ENCODE assay signal across 16 cellular contexts in the genomic region with DNA sequence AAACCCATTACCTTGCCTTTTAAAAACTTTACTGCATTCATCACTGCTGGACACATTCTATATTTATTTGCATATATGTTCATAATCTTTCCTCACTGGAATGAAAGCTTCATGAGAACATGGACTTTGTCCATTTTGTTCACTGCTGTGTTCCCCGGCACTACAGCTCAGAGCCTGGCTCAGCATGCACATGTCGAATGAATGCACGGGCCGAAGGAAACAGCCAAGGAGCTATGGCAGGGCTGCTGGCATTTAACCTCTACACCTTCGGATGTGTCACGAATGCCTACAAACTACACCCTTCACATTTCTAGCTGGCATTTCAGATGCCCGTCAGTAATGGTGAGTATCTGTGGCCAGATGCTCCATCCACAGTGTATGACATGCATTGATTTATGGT. TPM values are rescaled to one million over a fixed set of nuclear protein-coding genes. Genes with fewer than 3 reads are reported as not detected.
A peak's percentile ranks its signal among the peaks of the same experiment; 100 is the strongest.
DNase-seq lines count a peak whose midpoint lies in the region; ATAC-seq and FAIRE-seq lines count a peak whose summit lies in the region.
"Had no signal": no experiment of that assay in that cellular context is flagged by ENCODE, and none has a peak within 500 bp of the region (broad histone marks: within the 10 kb centered on the region; RNA-seq: fewer than 3 reads in every experiment).

No MANE protein-coding gene starts in this region.

- no peak for ATAC-seq in activated naive CD8-positive, alpha-beta T cell treated with anti-CD3 and anti-CD28 coated beads, Interleukin-2, amount 10 ng/mL, durations not matched to agents 7 days and 5 days (ENCODE audit: low read depth)
- no peak for ATAC-seq in natural killer cell treated with Interleukin-12 subunit alpha and Interleukin-12 subunit beta and Interleukin-15 and Interleukin-18, amount 100 ng/mL, for 72 hours
- ATAC-seq in HG02981 (IDR thresholded peaks at IDR 0.05; ENCODE audit: unreplicated experiment) (no peak), GM21717 (IDR thresholded peaks at IDR 0.05; ENCODE audit: unreplicated experiment) (no peak)

- no peak for FAIRE-seq in HTR-8/SVneo (lab: Jason Lieb, UNC)

- H3K27me3 Mint-ChIP-seq in activated naive CD8-positive, alpha-beta T cell treated with anti-CD3 and anti-CD28 coated beads, Interleukin-2, amount 10 ng/mL, durations not matched to agents 7 days and 5 days: no peaks in the 10 kb centered on the region
- H3K27me3 Mint-ChIP-seq in natural killer cell treated with Interleukin-12 subunit alpha and Interleukin-12 subunit beta and Interleukin-15 and Interleukin-18, amount 100 ng/mL, for 72 hours: no peaks in the 10 kb centered on the region

- peaks cover 18% of the 10 kb centered on the region for H3K36me3 ChIP-seq in KOPT-K1 (ENCODE audit: insufficient read depth, low read length)
- H3K36me3 ChIP-seq: HAP-1, ovary had no signal

- DNase-seq in NCI-H2227 (lab: John Stamatoyannopoulos, UW; ENCODE audit: unreplicated experiment) (peak; percentile 39), NCI-H2227 treated with DMSO at 0.1 percent for 48 hours (lab: John Stamatoyannopoulos, UW) (no peak), HTR-8/SVneo (ENCODE audit: insufficient read length, low spot score) (no peak)
- DNase-seq in activated naive CD8-positive, alpha-beta T cell treated with anti-CD3 and anti-CD28 coated beads, Interleukin-2, amount 10 ng/mL, durations not matched to agents 7 days and 5 days: no peak
- DNase-seq in natural killer cell treated with Interleukin-12 subunit alpha and Interleukin-12 subunit beta and Interleukin-15 and Interleukin-18, amount 100 ng/mL, for 72 hours (ENCODE audit: low spot score): no peak
- DNase-seq: 8988T, amygdala, cortex of kidney, Kasumi-1, NCI-H146, NCI-H774, ovary had no signal

- no peaks in the 10 kb centered on the region for H3K9me3 ChIP-seq in KOPT-K1 (ENCODE audit: insufficient read depth, low read length, poor library complexity, severe bottlenecking)
- H3K9me3 ChIP-seq: HAP-1, ovary had no signal

- peak overlapping the region; percentile 56 for H3K27ac Mint-ChIP-seq in activated naive CD8-positive, alpha-beta T cell treated with anti-CD3 and anti-CD28 coated beads, Interleukin-2, amount 10 ng/mL, durations not matched to agents 7 days and 5 days
- peak overlapping the region; percentile 48 to 49 for H3K27ac Mint-ChIP-seq in natural killer cell treated with Interleukin-12 subunit alpha and Interleukin-12 subunit beta and Interleukin-15 and Interleukin-18, amount 100 ng/mL, for 72 hours

- peaks cover 36% of the 10 kb centered on the region for H3K36me3 Mint-ChIP-seq in activated naive CD8-positive, alpha-beta T cell treated with anti-CD3 and anti-CD28 coated beads, Interleukin-2, amount 10 ng/mL, durations not matched to agents 7 days and 5 days
- peaks cover 18% of the 10 kb centered on the region for H3K36me3 Mint-ChIP-seq in natural killer cell treated with Interleukin-12 subunit alpha and Interleukin-12 subunit beta and Interleukin-15 and Interleukin-18, amount 100 ng/mL, for 72 hours

- H3K27ac ChIP-seq in KOPT-K1 (ENCODE audit: low read depth, low read length, poor library complexity, severe bottlenecking): peak overlapping the region; percentile 63
- H3K27ac ChIP-seq: ovary had no signal

- peaks cover 51% of the 10 kb centered on the region for H3K4me1 Mint-ChIP-seq in activated naive CD8-positive, alpha-beta T cell treated with anti-CD3 and anti-CD28 coated beads, Interleukin-2, amount 10 ng/mL, durations not matched to agents 7 days and 5 days
- H3K4me1 Mint-ChIP-seq in natural killer cell treated with Interleukin-12 subunit alpha and Interleukin-12 subunit beta and Interleukin-15 and Interleukin-18, amount 100 ng/mL, for 72 hours (ENCODE audit: low read depth in 2 of 2): peaks cover 46% of the 10 kb centered on the region in 2 donors

- no peaks in the 10 kb centered on the region for H3K9me3 Mint-ChIP-seq in activated naive CD8-positive, alpha-beta T cell treated with anti-CD3 and anti-CD28 coated beads, Interleukin-2, amount 10 ng/mL, durations not matched to agents 7 days and 5 days
- H3K9me3 Mint-ChIP-seq in natural killer cell treated with Interleukin-12 subunit alpha and Interleukin-12 subunit beta and Interleukin-15 and Interleukin-18, amount 100 ng/mL, for 72 hours: no peaks in the 10 kb centered on the region

- POLR2A ChIA-PET in activated naive CD8-positive, alpha-beta T cell treated with anti-CD3 and anti-CD28 coated beads, Interleukin-2, amount 10 ng/mL, durations not matched to agents 7 days and 5 days (lab: Charles Lee): interaction anchor here (1.5 to 4.5 kb wide), 3 partner anchors 11 to 16 kb away, joined by 4 to 38 read pairs (median 4); no protein-coding TSS in a partner anchor

- H3K4me3 Mint-ChIP-seq in activated naive CD8-positive, alpha-beta T cell treated with anti-CD3 and anti-CD28 coated beads, Interleukin-2, amount 10 ng/mL, durations not matched to agents 7 days and 5 days: peak overlapping the region; percentile 45
- peak overlapping the region; percentile 77 for H3K4me3 Mint-ChIP-seq in natural killer cell treated with Interleukin-12 subunit alpha and Interleukin-12 subunit beta and Interleukin-15 and Interleukin-18, amount 100 ng/mL, for 72 hours

RNA-seq across cellular contexts. Expression of a gene that starts 7.6 kb away (rescaled TPM):
- 10 to 100 TPM; 51.5 to 60.4 TPM for total RNA-seq in activated naive CD8-positive, alpha-beta T cell treated with anti-CD3 and anti-CD28 coated beads, Interleukin-2, amount 10 ng/mL, durations not matched to agents 7 days and 5 days
- total RNA-seq in natural killer cell treated with Interleukin-12 subunit alpha and Interleukin-12 subunit beta and Interleukin-15 and Interleukin-18, amount 100 ng/mL, for 72 hours: 10 to 100 TPM; 31.4 to 41.8 TPM

RNA-seq across cellular contexts. Expression of a gene that starts 18.4 kb away (rescaled TPM):
- 100 to 1,000 TPM; 159 to 173 TPM for total RNA-seq in activated naive CD8-positive, alpha-beta T cell treated with anti-CD3 and anti-CD28 coated beads, Interleukin-2, amount 10 ng/mL, durations not matched to agents 7 days and 5 days
- 100 to 1,000 TPM; 107 to 244 TPM for total RNA-seq in natural killer cell treated with Interleukin-12 subunit alpha and Interleukin-12 subunit beta and Interleukin-15 and Interleukin-18, amount 100 ng/mL, for 72 hours
